Comparison of ENCODE assay signal across 8 cellular contexts in the genomic region with DNA sequence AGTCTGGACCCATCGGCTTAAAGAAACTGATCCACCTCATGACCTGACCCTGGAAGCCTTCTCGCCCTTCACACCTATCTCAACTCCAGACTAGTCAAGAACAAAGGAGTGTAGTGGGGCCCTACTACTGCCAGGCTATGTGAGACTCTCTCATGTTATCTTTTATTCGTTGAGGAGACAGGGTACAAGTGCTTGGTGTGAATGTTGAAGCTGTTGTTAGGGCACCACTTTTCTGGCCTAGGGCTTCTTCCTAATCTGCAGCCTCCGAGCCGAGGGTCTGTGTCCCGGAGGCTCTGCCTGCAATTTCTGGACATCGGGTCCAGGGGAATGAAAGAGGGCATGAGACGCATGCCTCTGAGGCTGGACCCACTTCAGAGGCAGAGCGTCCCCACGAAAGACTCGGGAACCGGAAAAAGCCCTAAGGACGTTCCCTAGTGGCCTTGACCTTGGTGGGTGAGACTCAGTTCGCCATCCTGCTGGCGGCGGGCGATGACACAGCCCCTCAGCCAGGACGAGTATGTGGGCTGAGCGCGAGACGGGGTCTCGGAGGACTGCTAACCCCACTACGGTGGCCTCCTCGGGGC. TPM values are rescaled to one million over a fixed set of nuclear protein-coding genes. Genes with fewer than 3 reads are reported as not detected.
DNase-seq lines count a peak whose midpoint lies in the region; ATAC-seq, FAIRE-seq and TF ChIP-seq lines count a peak whose summit lies in the region.

No MANE protein-coding gene starts in this region.

- no peak overlapping the region for H3T11ph ChIP-seq in H9 (ENCODE audit: low read length)

- no peak overlapping the region for H2AFZ ChIP-seq in H9 (ENCODE audit: low read length)

- H3K9me3 ChIP-seq in A549 (no peaks in the 10 kb centered on the region), H9 (ENCODE audit: control insufficient read depth, low read depth, low read length) (no peaks in the 10 kb centered on the region)

- no peak overlapping the region for H4K8ac ChIP-seq in H9 (replicated peaks; ENCODE audit: insufficient read length, low read depth, low read length)

- peaks cover 9% of the 10 kb centered on the region for H3K23me2 ChIP-seq in H9 (ENCODE audit: insufficient read length, low read depth, low read length, poor library complexity, severe bottlenecking)

- peak overlapping the region; percentile 10 for H4K91ac ChIP-seq in H9 (ENCODE audit: insufficient read length, low read depth, low read length)

- H3K27ac ChIP-seq in A549: peak overlapping the region; percentile 80 to 94
- H3K27ac ChIP-seq in H9 (ENCODE audit: insufficient read length, low read depth, low read length): no peak overlapping the region

- no peaks in the 10 kb centered on the region for H4K20me1 ChIP-seq in H9 (ENCODE audit: control insufficient read depth, insufficient read depth, insufficient read length)

- no peaks in the 10 kb centered on the region for H3K27me3 ChIP-seq in H9 (ENCODE audit: insufficient read depth, low read length)

- H3K18ac ChIP-seq in H9 (ENCODE audit: insufficient read length, low read depth, low read length): peak overlapping the region; percentile 73

- H3K4me1 ChIP-seq in A549 (peaks cover 10% of the 10 kb centered on the region; the same call in 1 of the 3 replicates), H9 (ENCODE audit: insufficient read depth, low read length) (peaks cover 3% of the 10 kb centered on the region; the same call in 1 of the 2 replicates)

- no peak overlapping the region for H2BK20ac ChIP-seq in H9 (ENCODE audit: low read depth, low read length, poor library complexity, severe bottlenecking)

- no peak overlapping the region for H3K23ac ChIP-seq in H9 (ENCODE audit: insufficient read length, low read depth, low read length)

- TF ChIP-seq POLR2A in A549 (IDR thresholded peaks at IDR 0.05; ENCODE audit: low read length): no peak

- peak overlapping the region; percentile 94; the same call in 1 of the 2 replicates for H3K14ac ChIP-seq in H9 (ENCODE audit: insufficient read depth, low read length)

- no peak overlapping the region; the same call in none of the 2 replicates for H3K4ac ChIP-seq in H9 (ENCODE audit: low read depth, low read length)

- H4K5ac ChIP-seq in H9 (ENCODE audit: insufficient read length, low read depth, low read length): peak overlapping the region; percentile 22

- POLR2A ChIA-PET in A549 (lab: Yijun Ruan, JAX): interaction anchor here (0.6 kb wide), 2 partner anchors 84 to 1050 kb away, joined by 3 to 5 read pairs; partner anchors contain the start of gene CAMTA1

- no peak for ATAC-seq in A549
- ATAC-seq in activated T-cell treated with anti-CD3 and anti-CD28 coated beads, Interleukin-2, amount 50 U/mL, for 72 hours (replicated peaks in 1 of 2): no peak
- ATAC-seq in stimulated activated naive CD8-positive, alpha-beta T cell treated with anti-CD3 and anti-CD28 coated beads, Interleukin-15, amount 100 ng/mL, for 72 hours: no peak

- peaks cover 22 to 28% of the 10 kb centered on the region in 2 experiments for H3K4me1 Mint-ChIP-seq in H9
- H3K4me1 Mint-ChIP-seq in activated T-cell treated with anti-CD3 and anti-CD28 coated beads, Interleukin-2, amount 50 U/mL, for 72 hours (ENCODE audit: low read depth): peaks cover 33% of the 10 kb centered on the region
- peaks cover 48% of the 10 kb centered on the region for H3K4me1 Mint-ChIP-seq in stimulated activated naive CD8-positive, alpha-beta T cell treated with anti-CD3 and anti-CD28 coated beads, Interleukin-15, amount 100 ng/mL, for 72 hours

- H2AK5ac ChIP-seq in H9 (ENCODE audit: insufficient read length, low read length): no peak overlapping the region

- peaks cover 25% of the 10 kb centered on the region; the same call in 1 of the 2 replicates for H3K79me2 ChIP-seq in H9 (ENCODE audit: insufficient read depth, low read length)

- FAIRE-seq in A549 (lab: Jason Lieb, UNC): no peak

- H3K4me2 ChIP-seq in A549: peak overlapping the region; percentile 99
- peak overlapping the region; percentile 98 for H3K4me2 ChIP-seq in H9 (ENCODE audit: insufficient read depth, insufficient read length, low read length)

- peak overlapping the region; percentile 93 to 97 for H3K4me3 Mint-ChIP-seq in H9
- peak overlapping the region; percentile 92 to 93 for H3K4me3 Mint-ChIP-seq in activated T-cell treated with anti-CD3 and anti-CD28 coated beads, Interleukin-2, amount 50 U/mL, for 72 hours
- peak overlapping the region; percentile 88 to 92 for H3K4me3 Mint-ChIP-seq in stimulated activated naive CD8-positive, alpha-beta T cell treated with anti-CD3 and anti-CD28 coated beads, Interleukin-15, amount 100 ng/mL, for 72 hours

- no peak for TF ChIP-seq RAD21 in A549 (conservative IDR thresholded peaks at IDR 0.05 in 1 of 2, IDR thresholded peaks at IDR 0.05 in 1 of 2)

- CTCF ChIA-PET in A549 (lab: Yijun Ruan, JAX): interaction anchor here (0.6 to 2.8 kb wide), 12 partner anchors 9 to 948 kb away, joined by 3 to 22 read pairs (median 3); no protein-coding TSS in a partner anchor

- peak overlapping the region; percentile 76 for H3K4me3 ChIP-seq in A549
- H3K4me3 ChIP-seq in iPS-11a (ENCODE audit: low read depth, low read length): peak overlapping the region; percentile 99

- H3K36me3 Mint-ChIP-seq in H9 (ENCODE audit: insufficient read depth in 1 of 3, low read depth in 3 of 3): peaks cover 0 to 9% (median 7%) of the 10 kb centered on the region in 3 experiments; a peak in 4 of 7 replicates
- H3K36me3 Mint-ChIP-seq in activated T-cell treated with anti-CD3 and anti-CD28 coated beads, Interleukin-2, amount 50 U/mL, for 72 hours (ENCODE audit: insufficient read depth in 2 of 2): peaks cover 2 to 3% of the 10 kb centered on the region in 2 donors

- peaks cover 14% of the 10 kb centered on the region for H3K79me1 ChIP-seq in H9 (ENCODE audit: insufficient read depth, low read depth, low read length, poor library complexity, severe bottlenecking)

- H2BK15ac ChIP-seq in H9 (ENCODE audit: low read depth, low read length): no peak overlapping the region

- H2BK120ac ChIP-seq in H9 (ENCODE audit: low read depth, low read length, poor library complexity, severe bottlenecking): no peak overlapping the region

- no peak for DNase-seq in A549 (ENCODE audit: low read depth in 1 of 2, low spot score in 1 of 2)
- no peak for DNase-seq in H9
- DNase-seq in activated T-cell treated with anti-CD3 and anti-CD28 coated beads, Interleukin-2, amount 50 U/mL, for 72 hours: no peak
- DNase-seq in stimulated activated naive CD8-positive, alpha-beta T cell treated with anti-CD3 and anti-CD28 coated beads, Interleukin-15, amount 100 ng/mL, for 72 hours: no peak
- no peak for DNase-seq in retina
- DNase-seq in stimulated activated CD4-positive, alpha-beta T cell treated with anti-CD3 and anti-CD28 coated beads, Interleukin-4, amount 100 ng/mL, for 24 hours: no peak
- no peak for DNase-seq in NCI-H1930 (lab: John Stamatoyannopoulos, UW)

- no peaks in the 10 kb centered on the region for H3K9me3 Mint-ChIP-seq in H9
- no peaks in the 10 kb centered on the region for H3K9me3 Mint-ChIP-seq in activated T-cell treated with anti-CD3 and anti-CD28 coated beads, Interleukin-2, amount 50 U/mL, for 72 hours
- H3K9me3 Mint-ChIP-seq in stimulated activated naive CD8-positive, alpha-beta T cell treated with anti-CD3 and anti-CD28 coated beads, Interleukin-15, amount 100 ng/mL, for 72 hours: peaks cover 6 to 8% of the 10 kb centered on the region in 2 donors

- no peak overlapping the region for H2BK5ac ChIP-seq in H9 (ENCODE audit: insufficient read length, low read length)

- TF ChIP-seq EP300 in A549 (IDR thresholded peaks at IDR 0.05): no peak

- H3K27me3 Mint-ChIP-seq in H9 (ENCODE audit: low read depth): peaks cover 7% of the 10 kb centered on the region
- no peaks in the 10 kb centered on the region for H3K27me3 Mint-ChIP-seq in activated T-cell treated with anti-CD3 and anti-CD28 coated beads, Interleukin-2, amount 50 U/mL, for 72 hours (ENCODE audit: low read depth)
- no peaks in the 10 kb centered on the region for H3K27me3 Mint-ChIP-seq in stimulated activated naive CD8-positive, alpha-beta T cell treated with anti-CD3 and anti-CD28 coated beads, Interleukin-15, amount 100 ng/mL, for 72 hours

- peak overlapping the region; percentile 16 for H3K56ac ChIP-seq in H9 (ENCODE audit: insufficient read length, low read depth, low read length)

- 2% methylated on average over 4 of the region's 24 CpGs for WGBS in A549 (ENCODE audit: missing lambda C conversion rate)
- no CpG with 5 or more reads among the region's 24 CpGs for WGBS in H9 (ENCODE audit: extremely low coverage, insufficient read length, low lambda C conversion rate)

- TF ChIP-seq CTCF in A549 (IDR thresholded peaks at IDR 0.05): no peak
- TF ChIP-seq CTCF in H9 (conservative IDR thresholded peaks at IDR 0.05): no peak

- no peak overlapping the region for H2BK12ac ChIP-seq in H9 (ENCODE audit: insufficient read length, low read depth, low read length)

- peak overlapping the region; percentile 92 for H3K9ac ChIP-seq in H9 (ENCODE audit: extremely low read depth, insufficient read length, low read length)

- H3K27ac Mint-ChIP-seq in H9: peak overlapping the region in 2 of 3 experiments; percentile 98 to 99; a peak in 5 of 7 replicates
- H3K27ac Mint-ChIP-seq in activated T-cell treated with anti-CD3 and anti-CD28 coated beads, Interleukin-2, amount 50 U/mL, for 72 hours: peak overlapping the region; percentile 53
- peak overlapping the region; percentile 94 to 98 for H3K27ac Mint-ChIP-seq in stimulated activated naive CD8-positive, alpha-beta T cell treated with anti-CD3 and anti-CD28 coated beads, Interleukin-15, amount 100 ng/mL, for 72 hours

TF ChIP-seq in A549, 52 proteins besides CTCF, POLR2A, EP300 and RAD21:
- TF ChIP-seq RARB (CRISPR knock-in tag; IDR thresholded peaks at IDR 0.05) (no peak), GATA3 (IDR thresholded peaks at IDR 0.05; ENCODE audit: borderline replicate concordance) (0 out of 2 replicates have a peak, but pooled peaks have one; percentile 3), ATOH8 (CRISPR knock-in tag; IDR thresholded peaks at IDR 0.05; ENCODE audit: low read depth) (no peak), HOXA7 (CRISPR knock-in tag; IDR thresholded peaks at IDR 0.05) (no peak)

RNA-seq across cellular contexts. Expression of gene DNAJC11, which starts 0.7 kb away (rescaled TPM):
- polyA plus RNA-seq in A549 (2011; rRNA removed) (29.9 and 35.7 TPM in 2 replicates), A549 (2017; fragmentation: RNase III; extraction: RNeasy Plus Mini Kit Qiagen cat#74134 plus additional on column Dnase treatment) (48.5 to 56.0 TPM (median 50.0 TPM) in 3 replicates)
- polyA plus RNA-seq in A549 (2012; cell fraction: cytosol; rRNA removed): 36.9 and 44.0 TPM in 2 replicates
- polyA plus RNA-seq in A549 (2012; cell fraction: nucleus; rRNA removed): 85.0 and 86.3 TPM in 2 replicates
- polyA minus RNA-seq in A549 (2011; rRNA and poly(A)+ RNA removed): 28.4 and 30.1 TPM in 2 replicates
- 88.5 and 91.8 TPM in 2 replicates for total RNA-seq in H9 (2021)
- 10 to 100 TPM; 39.7 to 56.0 TPM for total RNA-seq in activated T-cell treated with anti-CD3 and anti-CD28 coated beads, Interleukin-2, amount 50 U/mL, for 72 hours
